26 cellular contexts compared by ENCODE assay signal in the genomic region with DNA sequence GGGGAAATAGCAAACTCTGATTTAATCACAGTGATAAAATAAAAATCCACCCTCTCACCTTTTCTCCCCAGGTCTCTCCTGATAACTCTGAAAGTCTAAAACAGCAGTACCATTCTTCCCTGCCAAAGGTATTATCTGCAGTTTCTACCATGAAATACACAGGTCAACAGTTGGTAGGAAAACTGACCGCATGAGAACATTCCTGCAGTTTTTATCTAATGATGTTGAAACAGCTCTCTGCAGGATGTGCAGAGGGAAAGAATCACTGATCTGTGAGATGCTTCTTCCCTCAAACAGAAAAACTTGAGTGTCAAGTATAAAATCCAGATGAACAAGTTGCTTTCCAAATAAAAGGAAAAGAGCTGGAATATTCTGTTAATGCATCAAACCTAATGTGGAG. TPM values are rescaled to one million over a fixed set of nuclear protein-coding genes. Genes with fewer than 3 reads are reported as not detected.
DNase-seq lines count a peak whose midpoint lies in the region; ATAC-seq and TF ChIP-seq lines count a peak whose summit lies in the region.
"Had no signal": no experiment of that assay in that cellular context is flagged by ENCODE, and none has a peak within 500 bp of the region (broad histone marks: within the 10 kb centered on the region; RNA-seq: fewer than 3 reads in every experiment).

No MANE protein-coding gene starts in this region.

- H3K9me3 ChIP-seq in skeletal muscle satellite cell (replicated peaks; ENCODE audit: low read length) (no peaks in the 10 kb centered on the region), right atrium auricular region (no peaks in the 10 kb centered on the region)
- H3K9me3 ChIP-seq: BE2C, colonic mucosa, upper lobe of right lung had no signal

- peaks cover 23% of the 10 kb centered on the region for H3K4me1 Mint-ChIP-seq in activated T-cell treated with anti-CD3 and anti-CD28 coated beads, Interleukin-2, amount 50 U/mL, for 72 hours (ENCODE audit: low read depth)
- H3K4me1 Mint-ChIP-seq in activated T-cell treated with anti-CD3 and anti-CD28 coated beads, Interleukin-2, amount 50 U/mL, for 4 hours (ENCODE audit: low read depth): no peaks in the 10 kb centered on the region
- H3K4me1 Mint-ChIP-seq: memory B cell had no signal

- H3K9me3 Mint-ChIP-seq in activated T-cell treated with anti-CD3 and anti-CD28 coated beads, Interleukin-2, amount 50 U/mL, for 72 hours: no peaks in the 10 kb centered on the region
- H3K9me3 Mint-ChIP-seq in activated T-cell treated with anti-CD3 and anti-CD28 coated beads, Interleukin-2, amount 50 U/mL, for 4 hours: no peaks in the 10 kb centered on the region
- H3K9me3 Mint-ChIP-seq: activated CD4-positive, alpha-beta memory T cell treated with anti-CD3 and anti-CD28 coated beads for 36 hours; activated naive CD8-positive, alpha-beta T cell treated with anti-CD3 and anti-CD28 coated beads for 36 hours; brain; effector memory CD8-positive, alpha-beta T cell; memory B cell had no signal

- no peak overlapping the region for H3K4me3 Mint-ChIP-seq in activated T-cell treated with anti-CD3 and anti-CD28 coated beads, Interleukin-2, amount 50 U/mL, for 72 hours
- H3K4me3 Mint-ChIP-seq in activated T-cell treated with anti-CD3 and anti-CD28 coated beads, Interleukin-2, amount 50 U/mL, for 4 hours: no peak overlapping the region
- H3K4me3 Mint-ChIP-seq: activated CD4-positive, alpha-beta memory T cell treated with anti-CD3 and anti-CD28 coated beads for 36 hours; activated naive CD8-positive, alpha-beta T cell treated with anti-CD3 and anti-CD28 coated beads for 36 hours; brain; effector memory CD8-positive, alpha-beta T cell; memory B cell had no signal

- H3K4me2 ChIP-seq in skeletal muscle satellite cell (ENCODE audit: low read length): peak overlapping the region; percentile 38

- no peak overlapping the region for H3K9ac ChIP-seq in skeletal muscle satellite cell (ENCODE audit: low read depth, low read length)

- peaks cover 48% of the 10 kb centered on the region for H3K4me1 ChIP-seq in skeletal muscle satellite cell (ENCODE audit: control insufficient read depth, insufficient read depth, low read length)
- no peaks in the 10 kb centered on the region for H3K4me1 ChIP-seq in right atrium auricular region
- H3K4me1 ChIP-seq: BE2C, colonic mucosa, upper lobe of right lung had no signal

- DNase-seq in activated T-cell treated with anti-CD3 and anti-CD28 coated beads, Interleukin-2, amount 50 U/mL, for 72 hours: no peak
- no peak for DNase-seq in activated T-cell treated with anti-CD3 and anti-CD28 coated beads, Interleukin-2, amount 50 U/mL, for 4 hours
- DNase-seq in fibroblast of pulmonary artery (ENCODE audit: low read depth): peak; percentile 50
- DNase-seq in activated gamma-delta T cell (lab: John Stamatoyannopoulos, UW): no peak
- DNase-seq in right atrium auricular region (ENCODE audit: low spot score): no peak
- DNase-seq: 8988T; activated CD4-positive, alpha-beta memory T cell treated with anti-CD3 and anti-CD28 coated beads for 36 hours; activated CD4-positive, CD25-positive, alpha-beta regulatory T cell; activated CD8-positive, alpha-beta memory T cell treated with anti-CD3 and anti-CD28 coated beads, Interleukin-2, amount 50 U/mL, for 48 hours; activated naive CD8-positive, alpha-beta T cell treated with anti-CD3 and anti-CD28 coated beads for 36 hours; BE2C; colonic mucosa; effector memory CD8-positive, alpha-beta T cell; left cardiac atrium; NCI-H1048; NCI-H1930; T-helper 9 cell; upper lobe of right lung had no signal

- H3K36me3 ChIP-seq in skeletal muscle satellite cell (ENCODE audit: insufficient read depth, low read length) (no peaks in the 10 kb centered on the region), right atrium auricular region (no peaks in the 10 kb centered on the region)
- H3K36me3 ChIP-seq: BE2C, colonic mucosa, upper lobe of right lung had no signal

- no peak for ATAC-seq in activated T-cell treated with anti-CD3 and anti-CD28 coated beads, Interleukin-2, amount 50 U/mL, for 72 hours (replicated peaks in 1 of 2)
- no peak for ATAC-seq in activated T-cell treated with anti-CD3 and anti-CD28 coated beads, Interleukin-2, amount 50 U/mL, for 4 hours
- ATAC-seq in HG03442 (IDR thresholded peaks at IDR 0.05; ENCODE audit: unreplicated experiment): no peak
- ATAC-seq: effector memory CD8-positive, alpha-beta T cell; esophagus mucosa; GM12878; upper lobe of right lung had no signal

- no peaks in the 10 kb centered on the region for H3K36me3 Mint-ChIP-seq in activated T-cell treated with anti-CD3 and anti-CD28 coated beads, Interleukin-2, amount 50 U/mL, for 72 hours (ENCODE audit: insufficient read depth in 2 of 2)
- no peaks in the 10 kb centered on the region for H3K36me3 Mint-ChIP-seq in activated T-cell treated with anti-CD3 and anti-CD28 coated beads, Interleukin-2, amount 50 U/mL, for 4 hours (ENCODE audit: insufficient read depth)
- H3K36me3 Mint-ChIP-seq: activated CD4-positive, alpha-beta memory T cell treated with anti-CD3 and anti-CD28 coated beads for 36 hours; activated naive CD8-positive, alpha-beta T cell treated with anti-CD3 and anti-CD28 coated beads for 36 hours; brain; memory B cell had no signal

- H3K27ac Mint-ChIP-seq in activated T-cell treated with anti-CD3 and anti-CD28 coated beads, Interleukin-2, amount 50 U/mL, for 72 hours: peak overlapping the region; percentile 44
- H3K27ac Mint-ChIP-seq: activated CD4-positive, alpha-beta memory T cell treated with anti-CD3 and anti-CD28 coated beads for 36 hours; activated naive CD8-positive, alpha-beta T cell treated with anti-CD3 and anti-CD28 coated beads for 36 hours; brain; effector memory CD8-positive, alpha-beta T cell; memory B cell; progenitor cell of endocrine pancreas had no signal

- H3K27ac ChIP-seq in VCaP (peak overlapping the region; percentile 3; the same call in 1 of the 2 replicates), right atrium auricular region (no peak overlapping the region)
- H3K27ac ChIP-seq: colonic mucosa, upper lobe of right lung had no signal

- TF ChIP-seq CTCF in VCaP (conservative IDR thresholded peaks at IDR 0.05) (no peak), fibroblast of pulmonary artery (IDR thresholded peaks at IDR 0.05; ENCODE audit: low read length, missing control alignments) (no peak), right atrium auricular region (IDR thresholded peaks at IDR 0.05) (no peak)

- H3K27me3 ChIP-seq in skeletal muscle satellite cell (ENCODE audit: control insufficient read depth, insufficient read depth, low read length): no peaks in the 10 kb centered on the region
- H3K27me3 ChIP-seq in right atrium auricular region: no peaks in the 10 kb centered on the region
- H3K27me3 ChIP-seq: BE2C, colonic mucosa, upper lobe of right lung had no signal

- no peak overlapping the region for H3K4me3 ChIP-seq in fibroblast of pulmonary artery (replicated peaks; ENCODE audit: low read depth, low read length)
- no peak overlapping the region for H3K4me3 ChIP-seq in skeletal muscle satellite cell (ENCODE audit: low read length)
- no peak overlapping the region for H3K4me3 ChIP-seq in right atrium auricular region
- H3K4me3 ChIP-seq: colonic mucosa, GM12878, upper lobe of right lung had no signal

- peaks cover 16% of the 10 kb centered on the region for H3K27me3 Mint-ChIP-seq in activated T-cell treated with anti-CD3 and anti-CD28 coated beads, Interleukin-2, amount 50 U/mL, for 72 hours (ENCODE audit: low read depth)
- peaks cover 5% of the 10 kb centered on the region for H3K27me3 Mint-ChIP-seq in activated T-cell treated with anti-CD3 and anti-CD28 coated beads, Interleukin-2, amount 50 U/mL, for 4 hours (ENCODE audit: low read depth)
- H3K27me3 Mint-ChIP-seq: progenitor cell of endocrine pancreas had no signal

RNA-seq across cellular contexts. Expression of gene KCNJ6, which starts 39.1 kb away (rescaled TPM):
- total RNA-seq in activated T-cell treated with anti-CD3 and anti-CD28 coated beads, Interleukin-2, amount 50 U/mL, for 72 hours: not detected
- total RNA-seq in activated T-cell treated with anti-CD3 and anti-CD28 coated beads, Interleukin-2, amount 50 U/mL, for 4 hours: not detected
- 0.25 and 0.87 TPM in 2 replicates for total RNA-seq in skeletal muscle satellite cell (2012; rRNA removed)
- not detected for total RNA-seq in right atrium auricular region
- total RNA-seq: activated CD4-positive, alpha-beta memory T cell treated with anti-CD3 and anti-CD28 coated beads for 36 hours; activated naive CD8-positive, alpha-beta T cell treated with anti-CD3 and anti-CD28 coated beads for 36 hours; esophagus mucosa; GM12878; left cardiac atrium had no signal
